Comparison of ENCODE assay signal across 31 cellular contexts in genomic region chr7:65938336-65938895, GRCh38. TPM values are rescaled to one million over a fixed set of nuclear protein-coding genes. Genes with fewer than 3 reads are reported as not detected.
DNase-seq lines count a peak whose midpoint lies in the region; ATAC-seq and TF ChIP-seq lines count a peak whose summit lies in the region.
"Had no signal": no experiment of that assay in that cellular context is flagged by ENCODE, and none has a peak within 500 bp of the region (broad histone marks: within the 10 kb centered on the region; RNA-seq: fewer than 3 reads in every experiment).

No MANE protein-coding gene starts in this region.

- no peak overlapping the region for H3K4me2 ChIP-seq in IMR-90 (ENCODE audit: low read depth, low read length)

- no peaks in the 10 kb centered on the region for H3K27me3 ChIP-seq in IMR-90 (ENCODE audit: control insufficient read depth, insufficient read depth, low read length)
- H3K27me3 ChIP-seq in sigmoid colon, result no peaks in the 10 kb centered on the region
- H3K27me3 ChIP-seq: spleen had no signal

- intact Hi-C loops in IMR-90 (cut with micrococcal nuclease), result loop anchor here (10.0 kb wide), 1 partner anchor 64 kb away; the partner anchor contains the start of gene VKORC1L1
- intact Hi-C loops in sigmoid colon (cut with DNase I), result no loop called here

- TF ChIP-seq POLR2A in IMR-90 (IDR thresholded peaks at IDR 0.05; ENCODE audit: low read depth, low read length), result no peak
- TF ChIP-seq POLR2A in sigmoid colon (IDR thresholded peaks at IDR 0.05), result no peak

- peaks cover 3% of the 10 kb centered on the region; the same call in 1 of the 2 replicates for H4K20me1 ChIP-seq in IMR-90 (ENCODE audit: insufficient read depth, low read length)

- H2AK9ac ChIP-seq in IMR-90 (replicated peaks; ENCODE audit: low read depth, low read length, poor library complexity), result no peak overlapping the region

- no peak overlapping the region for H3K14ac ChIP-seq in IMR-90 (replicated peaks; ENCODE audit: low read depth, low read length)

- H3K9me3 ChIP-seq in IMR-90 (ENCODE audit: control insufficient read depth, insufficient read depth, low read length), result no peaks in the 10 kb centered on the region
- no peaks in the 10 kb centered on the region for H3K9me3 ChIP-seq in sigmoid colon

- dilution Hi-C loops in IMR-90 (cut with HindIII; ENCODE audit: low sequenced_read_pairs, unreplicated experiment), result no loop called here

- H3K23ac ChIP-seq in IMR-90 (ENCODE audit: low read depth, low read length), result no peak overlapping the region

- H3K18ac ChIP-seq in IMR-90 (ENCODE audit: low read depth, low read length), result no peak overlapping the region

- H2AK5ac ChIP-seq in IMR-90 (ENCODE audit: low read depth, low read length), result no peak overlapping the region

- H2BK5ac ChIP-seq in IMR-90 (ENCODE audit: low read depth, low read length, poor library complexity, severe bottlenecking), result no peak overlapping the region

- ATAC-seq in IMR-90 (ENCODE audit: low read depth), result peak; percentile 32; the same call in 1 of the 2 replicates
- ATAC-seq: activated CD4-positive, alpha-beta T cell treated with anti-CD3 and anti-CD28 coated beads for 36 hours; activated CD8-positive, alpha-beta T cell treated with anti-CD3 and anti-CD28 coated beads, Interleukin-2, amount 10 ng/mL, durations not matched to agents 7 days and 5 days; activated T-helper 17 cell treated with anti-CD3 and anti-CD28 coated beads, Interleukin-2, amount 50 U/mL, for 72 hours; esophagus mucosa; left colon; Panc1; right cardiac atrium; stimulated activated naive CD8-positive, alpha-beta T cell treated with anti-CD3 and anti-CD28 coated beads, Interleukin-15, amount 100 ng/mL, for 72 hours had no signal

- in situ Hi-C loops in IMR-90 (cut with MboI; ENCODE audit: low sequenced_read_pairs), result no loop called here

- H2BK20ac ChIP-seq in IMR-90 (ENCODE audit: low read depth, low read length), result no peak overlapping the region

- H2BK15ac ChIP-seq in IMR-90 (ENCODE audit: low read depth, low read length), result no peak overlapping the region

- H2BK120ac ChIP-seq in IMR-90 (ENCODE audit: low read depth, low read length), result no peak overlapping the region

- H3K36me3 ChIP-seq in IMR-90 (ENCODE audit: control insufficient read depth, insufficient read depth, low read length), result 0 out of 2 replicates have a peak, but pooled peaks cover 1% of the 10 kb centered on the region
- peaks cover 0 to 6% (median 0%) of the 10 kb centered on the region in 4 donors for H3K36me3 ChIP-seq in sigmoid colon

- no peak overlapping the region for H3K56ac ChIP-seq in IMR-90 (ENCODE audit: extremely low read depth, insufficient read depth, low read length)

- no peak for TF ChIP-seq RAD21 in IMR-90 (IDR thresholded peaks at IDR 0.05; ENCODE audit: low read length)

- H3K4me3 ChIP-seq in AG10803 (ENCODE audit: low read length) (no peak overlapping the region), IMR-90 (ENCODE audit: insufficient read depth, low read depth, low read length) (no peak overlapping the region), cardiac fibroblast (replicated peaks in 1 of 2; ENCODE audit: low read depth in 2 of 2, low read length in 2 of 2) (no peak overlapping the region), sigmoid colon (no peak overlapping the region)
- H3K4me3 ChIP-seq: spleen had no signal

- H3K9ac ChIP-seq in IMR-90 (ENCODE audit: low read depth, low read length), result no peak overlapping the region

- H4K91ac ChIP-seq in IMR-90 (ENCODE audit: insufficient read depth, low read depth, low read length), result no peak overlapping the region

- no peak overlapping the region for H3K4ac ChIP-seq in IMR-90 (ENCODE audit: low read depth, low read length)

- peaks cover 29 to 57% of the 10 kb centered on the region in 2 experiments for H3K79me1 ChIP-seq in IMR-90 (ENCODE audit: low read depth in 1 of 2, low read length in 2 of 2)

- H4K5ac ChIP-seq in IMR-90 (ENCODE audit: low read depth, low read length), result no peak overlapping the region

- no TSS peak for BruUV-seq in IMR-90 (replicated peaks; lab: Mats Ljungman, UMichigan)

- DNase-seq in AG10803 (ENCODE audit: low read depth), result peak; percentile 6
- peak; percentile 50 for DNase-seq in IMR-90
- peak; percentile 13 to 38 for DNase-seq in cardiac fibroblast (ENCODE audit: low read depth in 2 of 2)
- DNase-seq in iris pigment epithelial cell (ENCODE audit: low read depth), result peak; percentile 65
- DNase-seq in NCI-H2227 (lab: John Stamatoyannopoulos, UW; ENCODE audit: unreplicated experiment), result no peak
- DNase-seq in sigmoid colon, result no peak
- no peak for DNase-seq in globus pallidus (ENCODE audit: low spot score)
- no peak for DNase-seq in DMS 273 treated with DMSO at 0.1 percent for 48 hours (lab: John Stamatoyannopoulos, UW)
- DNase-seq: activated CD4-positive, alpha-beta T cell treated with anti-CD3 and anti-CD28 coated beads for 36 hours; activated CD8-positive, alpha-beta T cell treated with anti-CD3 and anti-CD28 coated beads, Interleukin-2, amount 10 ng/mL, durations not matched to agents 7 days and 5 days; AML-193; caudate nucleus; CD4-positive, CD25-positive, alpha-beta regulatory T cell; dermis blood vessel endothelial cell; H9; immature natural killer cell; Karpas-422; left colon; MV-4-11; NCI-H1436 treated with DMSO at 0.1 percent for 48 hours; NCI-H2081 treated with DMSO at 0.1 percent for 48 hours; NCI-H748 treated with DMSO at 0.1 percent for 48 hours; posterior cingulate gyrus; right cardiac atrium; Right ventricle myocardium superior; spleen; stimulated activated CD4-positive, alpha-beta T cell treated with anti-CD3 and anti-CD28 coated beads, Interleukin-2, amount 100 ng/mL, for 24 hours; stimulated activated naive CD8-positive, alpha-beta T cell treated with anti-CD3 and anti-CD28 coated beads, Interleukin-15, amount 100 ng/mL, for 72 hours had no signal

- 93% methylated on average over 5 of the region's 7 CpGs; no CpG with 5 or more reads in 1 of the 2 experiments for WGBS in IMR-90 (ENCODE audit: extremely low coverage in 2 of 2, insufficient read length in 1 of 2), 2 experiments
- 97 to 98% methylated on average over 7 of the region's 7 CpGs for WGBS in sigmoid colon, 2 donors

- no peak overlapping the region for H4K8ac ChIP-seq in IMR-90 (ENCODE audit: low read depth in 2 of 2, low read length in 2 of 2)

- H2AFZ ChIP-seq in IMR-90 (replicated peaks; ENCODE audit: low read length, poor library complexity), result no peak overlapping the region

- no peak for TF ChIP-seq CTCF in AG10803 (conservative IDR thresholded peaks at IDR 0.05; ENCODE audit: low read length)
- no peak for TF ChIP-seq CTCF in IMR-90 (conservative IDR thresholded peaks at IDR 0.05; ENCODE audit: low read depth, low read length)
- TF ChIP-seq CTCF in cardiac fibroblast (IDR thresholded peaks at IDR 0.05; ENCODE audit: low read depth, low read length), result no peak
- no peak for TF ChIP-seq CTCF in sigmoid colon (IDR thresholded peaks at IDR 0.05)

- POLR2A ChIA-PET in IMR-90 (lab: Charles Lee; ENCODE audit: unreplicated experiment), result no interaction called here

- TF ChIP-seq EP300 in sigmoid colon (IDR thresholded peaks at IDR 0.05), result no peak

- CTCF ChIA-PET in IMR-90 (lab: Yijun Ruan, JAX), result no interaction called here

- peaks cover 4% of the 10 kb centered on the region; the same call in 1 of the 2 replicates for H3K9me1 ChIP-seq in IMR-90 (ENCODE audit: insufficient read depth, low read length)

- H3K27ac ChIP-seq in IMR-90 (ENCODE audit: insufficient read depth, low read length) (no peak overlapping the region), sigmoid colon (no peak overlapping the region)
- H3K27ac ChIP-seq: spleen had no signal

- peaks cover 3% of the 10 kb centered on the region for H3K4me1 ChIP-seq in IMR-90 (ENCODE audit: control insufficient read depth, insufficient read depth, low read length)
- no peaks in the 10 kb centered on the region for H3K4me1 ChIP-seq in sigmoid colon
- H3K4me1 ChIP-seq: spleen had no signal

TF ChIP-seq in IMR-90, 13 proteins besides CTCF, POLR2A, EP300 and RAD21:
- TF ChIP-seq CHD1 (IDR thresholded peaks at IDR 0.05; ENCODE audit: low read depth, low read length) (no peak), MXI1 (IDR thresholded peaks at IDR 0.05; ENCODE audit: borderline replicate concordance, low read depth, low read length) (no peak), MAFK (IDR thresholded peaks at IDR 0.05; ENCODE audit: low read depth, low read length) (no peak), BHLHE40 (IDR thresholded peaks at IDR 0.05; ENCODE audit: low read depth, low read length) (no peak), NFE2L2 (IDR thresholded peaks at IDR 0.05; ENCODE audit: low read depth, low read length) (no peak), RCOR1 (IDR thresholded peaks at IDR 0.05; ENCODE audit: insufficient replicate concordance, low read length) (no peak), RFX5 (IDR thresholded peaks at IDR 0.05; ENCODE audit: low read depth, low read length) (no peak), MAZ (IDR thresholded peaks at IDR 0.05; ENCODE audit: borderline replicate concordance, low read depth, low read length) (no peak), FOS (IDR thresholded peaks at IDR 0.05; ENCODE audit: low read depth, low read length) (no peak), SMC3 (IDR thresholded peaks at IDR 0.05; ENCODE audit: low read depth, low read length) (no peak), ELK1 (IDR thresholded peaks at IDR 0.05; ENCODE audit: borderline replicate concordance, low read depth, low read length) (no peak)
- TF ChIP-seq, protein P1, sequence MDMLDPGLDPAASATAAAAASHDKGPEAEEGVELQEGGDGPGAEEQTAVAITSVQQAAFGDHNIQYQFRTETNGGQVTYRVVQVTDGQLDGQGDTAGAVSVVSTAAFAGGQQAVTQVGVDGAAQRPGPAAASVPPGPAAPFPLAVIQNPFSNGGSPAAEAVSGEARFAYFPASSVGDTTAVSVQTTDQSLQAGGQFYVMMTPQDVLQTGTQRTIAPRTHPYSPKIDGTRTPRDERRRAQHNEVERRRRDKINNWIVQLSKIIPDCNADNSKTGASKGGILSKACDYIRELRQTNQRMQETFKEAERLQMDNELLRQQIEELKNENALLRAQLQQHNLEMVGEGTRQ (IDR thresholded peaks at IDR 0.05; ENCODE audit: low read depth, low read length), result no peak

RNA-seq across cellular contexts. Expression of gene GUSB, which starts 43.6 kb away (rescaled TPM):
- total RNA-seq in IMR-90 (2012; rRNA removed) (9.7 and 12.9 TPM in 2 replicates), sigmoid colon (10 to 100 TPM; 17.2 to 25.2 (median 20.6) TPM)
- polyA plus RNA-seq in IMR-90 (2012; rRNA removed) (47.7 and 55.0 TPM in 2 replicates), sigmoid colon (10 to 100 TPM; 26.4 to 59.5 (median 49.7) TPM)
- 54.2 and 71.8 TPM in 2 replicates for polyA plus RNA-seq in IMR-90 (2012; cell fraction: cytosol; rRNA removed)
- 88.1 and 130 TPM in 2 replicates for polyA plus RNA-seq in IMR-90 (2012; cell fraction: nucleus; rRNA removed; ENCODE audit: low replicate concordance)

Comparison
In these comparisons a context has a peak if more than half of its experiments do, and no peak if none do; other contexts are left out.
1. DNase-seq: peak in AG10803 (single experiment), IMR-90 (single experiment), cardiac fibroblast (2 of 2) and iris pigment epithelial cell (single experiment); none in NCI-H2227 (single experiment), sigmoid colon (single experiment), globus pallidus (single experiment) and DMS 273 treated with DMSO at 0.1 percent for 48 hours (single experiment).